ENCODE assay signal across 1 cellular context in genomic region chr3:52004158-52004787, GRCh38.
TF ChIP-seq lines count a peak whose summit lies in the region.

No MANE protein-coding gene starts in this region.

TF ChIP-seq in HepG2, 621 proteins besides CTCF, POLR2A, EP300 and RAD21:
- TF ChIP-seq THRA (CRISPR knock-in tag; IDR thresholded peaks at IDR 0.05; ENCODE audit: borderline replicate concordance) (0 out of 2 replicates have a peak, but pooled peaks have one; percentile 29), KMT2B (CRISPR knock-in tag; IDR thresholded peaks at IDR 0.05) (no peak), KAT7 (CRISPR knock-in tag; IDR thresholded peaks at IDR 0.05; ENCODE audit: borderline replicate concordance) (no peak), ZNF30 (CRISPR knock-in tag; IDR thresholded peaks at IDR 0.05) (no peak), GABPB1 (CRISPR knock-in tag; IDR thresholded peaks at IDR 0.05) (peak; percentile 22; the same call in 1 of the 2 replicates), MLXIP (CRISPR knock-in tag; IDR thresholded peaks at IDR 0.05; ENCODE audit: borderline replicate concordance) (no peak), SMC3 (IDR thresholded peaks at IDR 0.05; ENCODE audit: low read length) (peak; percentile 65), XRCC5 (optimal IDR thresholded peaks at IDR 0.05; ENCODE audit: low read length) (peak; percentile 12), IKZF5 (CRISPR knock-in tag; IDR thresholded peaks at IDR 0.05) (0 out of 2 replicates have a peak, but pooled peaks have one; percentile 35), ZNF687 (CRISPR knock-in tag; IDR thresholded peaks at IDR 0.05) (peak; percentile 37), STAG1 (CRISPR knock-in tag; IDR thresholded peaks at IDR 0.05) (peak; percentile 91), PATZ1 (CRISPR knock-in tag; IDR thresholded peaks at IDR 0.05) (peak; percentile 45; the same call in 1 of the 2 replicates), ZNF572 (CRISPR knock-in tag; IDR thresholded peaks at IDR 0.05) (peak; percentile 54; the same call in 1 of the 2 replicates), ZNF768 (CRISPR knock-in tag; IDR thresholded peaks at IDR 0.05) (peak; percentile 33; the same call in 1 of the 2 replicates), SMAD1 (CRISPR knock-in tag; IDR thresholded peaks at IDR 0.05; ENCODE audit: borderline replicate concordance, low read depth) (no peak), ZBTB7B (CRISPR knock-in tag; IDR thresholded peaks at IDR 0.05) (peak; percentile 68; the same call in 1 of the 2 replicates), HDAC2 (CRISPR knock-in tag; IDR thresholded peaks at IDR 0.05) (0 out of 2 replicates have a peak, but pooled peaks have one; percentile 22), MIER3 (CRISPR knock-in tag; IDR thresholded peaks at IDR 0.05; ENCODE audit: borderline replicate concordance) (0 out of 2 replicates have a peak, but pooled peaks have one; percentile 34), SAP130 (CRISPR knock-in tag; IDR thresholded peaks at IDR 0.05; ENCODE audit: low read depth) (0 out of 2 replicates have a peak, but pooled peaks have one; percentile 11), MAZ (IDR thresholded peaks at IDR 0.05; ENCODE audit: borderline replicate concordance, low read depth, low read length) (peak; percentile 32; the same call in 1 of the 2 replicates), MAZ (CRISPR knock-in tag; IDR thresholded peaks at IDR 0.05; ENCODE audit: low read depth) (peak; percentile 59; the same call in 1 of the 2 replicates), KDM3A (CRISPR knock-in tag; IDR thresholded peaks at IDR 0.05; ENCODE audit: low read depth) (0 out of 2 replicates have a peak, but pooled peaks have one; percentile 50), NR2F6 (IDR thresholded peaks at IDR 0.05) (no peak), NR2F6 (CRISPR knock-in tag; IDR thresholded peaks at IDR 0.05) (0 out of 2 replicates have a peak, but pooled peaks have one; percentile 22), ZNF619 (CRISPR knock-in tag; IDR thresholded peaks at IDR 0.05) (0 out of 2 replicates have a peak, but pooled peaks have one; percentile 28), SCMH1 (CRISPR knock-in tag; IDR thresholded peaks at IDR 0.05; ENCODE audit: borderline replicate concordance) (no peak), TFAP4 (IDR thresholded peaks at IDR 0.05; ENCODE audit: borderline replicate concordance, low read depth) (peak; percentile 61; the same call in 1 of the 2 replicates), ZBTB7A (CRISPR knock-in tag; IDR thresholded peaks at IDR 0.05) (peak; percentile 73), POGK (CRISPR knock-in tag; conservative IDR thresholded peaks at IDR 0.05) (no peak)
